Comparison of ENCODE assay signal across 1 cellular context in the genomic region with DNA sequence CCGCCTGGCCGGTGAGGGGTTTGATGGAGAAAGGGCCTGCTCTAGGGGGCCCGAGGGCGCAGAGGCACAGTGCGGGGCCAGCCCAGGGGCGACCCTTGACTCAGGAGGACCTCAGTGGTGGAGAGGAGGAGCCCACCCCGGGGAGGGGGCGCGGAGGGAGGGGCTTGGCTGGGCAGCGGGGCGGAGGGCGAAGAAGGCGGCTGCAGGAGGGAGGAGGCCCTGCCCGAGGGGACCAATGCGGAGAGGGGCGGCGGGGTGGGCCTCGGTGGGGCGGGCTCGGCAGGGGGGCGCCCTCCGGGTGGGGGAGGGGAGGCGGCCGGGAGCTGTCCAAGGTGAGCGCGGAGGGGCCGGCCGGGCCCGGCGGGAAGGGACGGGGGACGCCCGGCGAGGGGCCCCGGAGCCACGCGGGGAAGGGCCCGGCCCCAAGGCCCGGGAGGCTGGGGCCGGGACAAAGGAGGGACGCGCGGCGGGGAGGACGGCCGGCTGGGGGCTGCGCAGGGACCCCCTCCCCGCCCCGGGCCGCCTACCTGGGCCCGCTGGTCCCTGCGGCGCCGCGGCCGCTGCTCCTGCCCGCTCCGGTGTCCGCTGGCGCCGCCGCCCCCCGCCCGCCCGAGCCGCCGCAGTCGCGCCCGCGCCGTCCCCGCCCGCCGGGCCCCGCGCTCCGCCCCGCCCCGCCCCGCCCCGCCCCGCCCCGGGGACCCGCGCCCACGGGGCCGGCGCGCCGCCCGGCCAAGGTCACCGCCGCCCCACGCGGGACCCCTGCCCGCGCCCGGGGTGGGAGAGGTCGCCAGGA.
A peak's percentile ranks its signal among the peaks of the same experiment; 100 is the strongest.
TF ChIP-seq lines count a peak whose summit lies in the region.

A gene with protein sequence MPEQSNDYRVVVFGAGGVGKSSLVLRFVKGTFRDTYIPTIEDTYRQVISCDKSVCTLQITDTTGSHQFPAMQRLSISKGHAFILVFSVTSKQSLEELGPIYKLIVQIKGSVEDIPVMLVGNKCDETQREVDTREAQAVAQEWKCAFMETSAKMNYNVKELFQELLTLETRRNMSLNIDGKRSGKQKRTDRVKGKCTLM (minus strand): TSS at position 596 of the 793 bp plus-strand sequence. CDS start 3,566 bp downstream, outside the sequence.

TF ChIP-seq in HepG2, 621 proteins besides CTCF, POLR2A, EP300 and RAD21 (continued from another document):
- TF ChIP-seq, protein P1, sequence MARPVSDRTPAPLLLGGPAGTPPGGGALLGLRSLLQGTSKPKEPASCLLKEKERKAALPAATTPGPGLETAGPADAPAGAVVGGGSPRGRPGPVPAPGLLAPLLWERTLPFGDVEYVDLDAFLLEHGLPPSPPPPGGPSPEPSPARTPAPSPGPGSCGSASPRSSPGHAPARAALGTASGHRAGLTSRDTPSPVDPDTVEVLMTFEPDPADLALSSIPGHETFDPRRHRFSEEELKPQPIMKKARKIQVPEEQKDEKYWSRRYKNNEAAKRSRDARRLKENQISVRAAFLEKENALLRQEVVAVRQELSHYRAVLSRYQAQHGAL (CRISPR knock-in tag; IDR thresholded peaks at IDR 0.05; ENCODE audit: not compliant biosample characterization), result no peak
- TF ChIP-seq ZNF431 (CRISPR knock-in tag; IDR thresholded peaks at IDR 0.05; ENCODE audit: borderline replicate concordance, low read depth) (no peak), ZNF761 (CRISPR knock-in tag; conservative IDR thresholded peaks at IDR 0.05) (no peak), ZNF207 (IDR thresholded peaks at IDR 0.05; ENCODE audit: borderline replicate concordance) (no peak), ZNF235 (CRISPR knock-in tag; IDR thresholded peaks at IDR 0.05; ENCODE audit: borderline replicate concordance) (no peak), TSC22D2 (CRISPR knock-in tag; IDR thresholded peaks at IDR 0.05; ENCODE audit: borderline replicate concordance) (no peak), ZNF20 (CRISPR knock-in tag; IDR thresholded peaks at IDR 0.05) (no peak), BORCS8-MEF2B (CRISPR knock-in tag; IDR thresholded peaks at IDR 0.05) (peak; percentile 35; the same call in 1 of the 2 replicates), ZNF841 (CRISPR knock-in tag; IDR thresholded peaks at IDR 0.05; ENCODE audit: borderline replicate concordance) (no peak), ZNF510 (CRISPR knock-in tag; IDR thresholded peaks at IDR 0.05; ENCODE audit: low read depth) (no peak), HDAC2 (CRISPR knock-in tag; IDR thresholded peaks at IDR 0.05) (no peak), ZNF775 (CRISPR knock-in tag; IDR thresholded peaks at IDR 0.05; ENCODE audit: borderline replicate concordance) (no peak), NKX3-1 (CRISPR knock-in tag; IDR thresholded peaks at IDR 0.05) (no peak), ZNF781 (CRISPR knock-in tag; IDR thresholded peaks at IDR 0.05; ENCODE audit: borderline replicate concordance, not compliant biosample characterization) (no peak), ZFP36L2 (CRISPR knock-in tag; IDR thresholded peaks at IDR 0.05) (no peak)
- TF ChIP-seq, protein P2, sequence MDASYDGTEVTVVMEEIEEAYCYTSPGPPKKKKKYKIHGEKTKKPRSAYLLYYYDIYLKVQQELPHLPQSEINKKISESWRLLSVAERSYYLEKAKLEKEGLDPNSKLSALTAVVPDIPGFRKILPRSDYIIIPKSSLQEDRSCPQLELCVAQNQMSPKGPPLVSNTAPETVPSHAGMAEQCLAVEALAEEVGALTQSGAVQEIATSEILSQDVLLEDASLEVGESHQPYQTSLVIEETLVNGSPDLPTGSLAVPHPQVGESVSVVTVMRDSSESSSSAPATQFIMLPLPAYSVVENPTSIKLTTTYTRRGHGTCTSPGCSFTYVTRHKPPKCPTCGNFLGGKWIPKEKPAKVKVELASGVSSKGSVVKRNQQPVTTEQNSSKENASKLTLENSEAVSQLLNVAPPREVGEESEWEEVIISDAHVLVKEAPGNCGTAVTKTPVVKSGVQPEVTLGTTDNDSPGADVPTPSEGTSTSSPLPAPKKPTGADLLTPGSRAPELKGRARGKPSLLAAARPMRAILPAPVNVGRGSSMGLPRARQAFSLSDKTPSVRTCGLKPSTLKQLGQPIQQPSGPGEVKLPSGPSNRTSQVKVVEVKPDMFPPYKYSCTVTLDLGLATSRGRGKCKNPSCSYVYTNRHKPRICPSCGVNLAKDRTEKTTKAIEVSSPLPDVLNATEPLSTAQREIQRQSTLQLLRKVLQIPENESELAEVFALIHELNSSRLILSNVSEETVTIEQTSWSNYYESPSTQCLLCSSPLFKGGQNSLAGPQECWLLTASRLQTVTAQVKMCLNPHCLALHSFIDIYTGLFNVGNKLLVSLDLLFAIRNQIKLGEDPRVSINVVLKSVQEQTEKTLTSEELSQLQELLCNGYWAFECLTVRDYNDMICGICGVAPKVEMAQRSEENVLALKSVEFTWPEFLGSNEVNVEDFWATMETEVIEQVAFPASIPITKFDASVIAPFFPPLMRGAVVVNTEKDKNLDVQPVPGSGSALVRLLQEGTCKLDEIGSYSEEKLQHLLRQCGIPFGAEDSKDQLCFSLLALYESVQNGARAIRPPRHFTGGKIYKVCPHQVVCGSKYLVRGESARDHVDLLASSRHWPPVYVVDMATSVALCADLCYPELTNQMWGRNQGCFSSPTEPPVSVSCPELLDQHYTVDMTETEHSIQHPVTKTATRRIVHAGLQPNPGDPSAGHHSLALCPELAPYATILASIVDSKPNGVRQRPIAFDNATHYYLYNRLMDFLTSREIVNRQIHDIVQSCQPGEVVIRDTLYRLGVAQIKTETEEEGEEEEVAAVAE (CRISPR knock-in tag; IDR thresholded peaks at IDR 0.05; ENCODE audit: borderline replicate concordance), result no peak
- TF ChIP-seq, protein P3, sequence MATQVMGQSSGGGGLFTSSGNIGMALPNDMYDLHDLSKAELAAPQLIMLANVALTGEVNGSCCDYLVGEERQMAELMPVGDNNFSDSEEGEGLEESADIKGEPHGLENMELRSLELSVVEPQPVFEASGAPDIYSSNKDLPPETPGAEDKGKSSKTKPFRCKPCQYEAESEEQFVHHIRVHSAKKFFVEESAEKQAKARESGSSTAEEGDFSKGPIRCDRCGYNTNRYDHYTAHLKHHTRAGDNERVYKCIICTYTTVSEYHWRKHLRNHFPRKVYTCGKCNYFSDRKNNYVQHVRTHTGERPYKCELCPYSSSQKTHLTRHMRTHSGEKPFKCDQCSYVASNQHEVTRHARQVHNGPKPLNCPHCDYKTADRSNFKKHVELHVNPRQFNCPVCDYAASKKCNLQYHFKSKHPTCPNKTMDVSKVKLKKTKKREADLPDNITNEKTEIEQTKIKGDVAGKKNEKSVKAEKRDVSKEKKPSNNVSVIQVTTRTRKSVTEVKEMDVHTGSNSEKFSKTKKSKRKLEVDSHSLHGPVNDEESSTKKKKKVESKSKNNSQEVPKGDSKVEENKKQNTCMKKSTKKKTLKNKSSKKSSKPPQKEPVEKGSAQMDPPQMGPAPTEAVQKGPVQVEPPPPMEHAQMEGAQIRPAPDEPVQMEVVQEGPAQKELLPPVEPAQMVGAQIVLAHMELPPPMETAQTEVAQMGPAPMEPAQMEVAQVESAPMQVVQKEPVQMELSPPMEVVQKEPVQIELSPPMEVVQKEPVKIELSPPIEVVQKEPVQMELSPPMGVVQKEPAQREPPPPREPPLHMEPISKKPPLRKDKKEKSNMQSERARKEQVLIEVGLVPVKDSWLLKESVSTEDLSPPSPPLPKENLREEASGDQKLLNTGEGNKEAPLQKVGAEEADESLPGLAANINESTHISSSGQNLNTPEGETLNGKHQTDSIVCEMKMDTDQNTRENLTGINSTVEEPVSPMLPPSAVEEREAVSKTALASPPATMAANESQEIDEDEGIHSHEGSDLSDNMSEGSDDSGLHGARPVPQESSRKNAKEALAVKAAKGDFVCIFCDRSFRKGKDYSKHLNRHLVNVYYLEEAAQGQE (IDR thresholded peaks at IDR 0.05; ENCODE audit: borderline replicate concordance in 1 of 2, low read depth in 1 of 2, low read length in 2 of 2), result peak; percentile 45 to 85
- TF ChIP-seq, protein P4, sequence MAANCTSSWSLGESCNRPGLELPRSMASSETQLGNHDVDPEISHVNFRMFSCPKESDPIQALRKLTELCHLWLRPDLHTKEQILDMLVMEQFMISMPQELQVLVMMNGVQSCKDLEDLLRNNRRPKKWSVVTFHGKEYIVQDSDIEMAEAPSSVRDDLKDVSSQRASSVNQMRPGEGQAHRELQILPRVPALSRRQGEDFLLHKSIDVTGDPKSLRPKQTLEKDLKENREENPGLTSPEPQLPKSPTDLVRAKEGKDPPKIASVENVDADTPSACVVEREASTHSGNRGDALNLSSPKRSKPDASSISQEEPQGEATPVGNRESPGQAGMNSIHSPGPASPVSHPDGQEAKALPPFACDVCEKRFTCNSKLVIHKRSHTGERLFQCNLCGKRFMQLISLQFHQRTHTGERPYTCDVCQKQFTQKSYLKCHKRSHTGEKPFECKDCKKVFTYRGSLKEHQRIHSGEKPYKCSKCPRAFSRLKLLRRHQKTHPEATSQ (CRISPR knock-in tag; IDR thresholded peaks at IDR 0.05; ENCODE audit: borderline replicate concordance), result no peak
TF ChIP-seq in HepG2: peak in this region for 3.
